ENCODE assay signal across 21 cellular contexts in genomic region chr22:23891726-23892125, GRCh38. TPM values are rescaled to one million over a fixed set of nuclear protein-coding genes. Genes with fewer than 3 reads are reported as not detected.
"Had no signal": no experiment of that assay in that cellular context is flagged by ENCODE, and none has a peak within 500 bp of the region (broad histone marks: within the 10 kb centered on the region; RNA-seq: fewer than 3 reads in every experiment).

No MANE protein-coding gene starts in this region.

- H3K4me2 ChIP-seq: hepatocyte, SK-N-SH had no signal

- DNase-seq: activated gamma-delta T cell treated with Interleukin-2 at 50 U/mL for 16 hours; colonic mucosa; foreskin keratinocyte; islet precursor cell; nephron progenitor cell; occipital lobe; retina; SK-N-SH; stimulated activated CD4-positive, alpha-beta T cell treated with anti-CD3 and anti-CD28 coated beads, Interleukin-12 subunit alpha, Interleukin-12 subunit beta, amount 100 ng/mL, for 4 hours; stimulated activated CD4-positive, alpha-beta T cell treated with anti-CD3 and anti-CD28 coated beads, Interleukin-1b, Interleukin-23, amount 100 ng/mL, for 48 hours; stimulated activated CD8-positive, alpha-beta memory T cell treated with anti-CD3 and anti-CD28 coated beads, Interleukin-4, amount 100 ng/mL, for 48 hours; stimulated activated naive CD8-positive, alpha-beta T cell treated with anti-CD3 and anti-CD28 coated beads, Interleukin-15, Interleukin-2, amounts not matched to agents 100 U/mL and 50 U/mL, for 24 hours; substantia nigra; T1000; tibial artery had no signal

- H3K27ac Mint-ChIP-seq: nephron progenitor cell had no signal

- H3K9me2 ChIP-seq: SK-N-SH had no signal

- H3K9me3 Mint-ChIP-seq: central memory CD8-positive, alpha-beta T cell had no signal

- H3K4me3 ChIP-seq: ascending aorta, colonic mucosa, hepatocyte, lung, tibial artery had no signal

- H3K9ac ChIP-seq: SK-N-SH had no signal

- H3K27ac ChIP-seq: ascending aorta, colonic mucosa, foreskin keratinocyte, hepatocyte, tibial artery had no signal

- H3K27me3 ChIP-seq: ascending aorta, colonic mucosa, foreskin keratinocyte, hepatocyte, tibial artery had no signal

- H3K27me3 Mint-ChIP-seq: central memory CD8-positive, alpha-beta T cell had no signal

- H2AFZ ChIP-seq: hepatocyte had no signal

- ATAC-seq: activated CD4-positive, CD25-positive, alpha-beta regulatory T cell treated with anti-CD3 and anti-CD28 coated beads, Interleukin-2, amount 50 U/mL, for 24 hours; foreskin keratinocyte; left lobe of liver; stimulated activated naive CD8-positive, alpha-beta T cell treated with anti-CD3 and anti-CD28 coated beads, Interleukin-15, Interleukin-2, amounts not matched to agents 100 U/mL and 50 U/mL, for 24 hours had no signal

- H3K9me3 ChIP-seq: ascending aorta, colonic mucosa, SK-N-SH, tibial artery had no signal

RNA-seq across cellular contexts. Expression of gene SLC2A11, which starts 34.1 kb away (rescaled TPM):
- total RNA-seq: ascending aorta had no signal

RNA-seq across cellular contexts. Expression of gene DERL3, which starts 52.9 kb away (rescaled TPM):
- polyA plus RNA-seq: SK-N-SH had no signal
